Comparison of ENCODE assay signal across 8 cellular contexts in the genomic region with DNA sequence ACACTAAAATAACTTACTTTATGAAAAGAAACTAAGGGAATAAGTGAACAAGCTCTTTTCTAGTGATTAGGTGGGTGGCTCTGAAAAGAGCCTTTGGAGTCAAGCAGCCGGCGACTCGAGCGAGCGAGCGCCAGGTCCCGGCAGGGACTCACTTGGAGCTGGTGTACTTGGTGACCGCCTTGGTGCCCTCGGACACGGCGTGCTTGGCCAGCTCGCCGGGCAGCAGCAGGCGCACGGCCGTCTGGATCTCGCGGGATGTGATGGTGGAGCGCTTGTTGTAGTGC. TPM values are rescaled to one million over a fixed set of nuclear protein-coding genes. Genes with fewer than 3 reads are reported as not detected.
DNase-seq lines count a peak whose midpoint lies in the region; ATAC-seq and TF ChIP-seq lines count a peak whose summit lies in the region.
"Not testable (repeated sequence)": the region's sequence is repeated elsewhere in the genome, so short reads cannot be mapped to it uniquely, and the experiment has no call there.

No MANE protein-coding gene starts in this region.

- H3K9ac ChIP-seq in HUES48 (ENCODE audit: low read depth, low read length) (peak overlapping the region; percentile 98), SK-N-SH (peak overlapping the region; percentile 95)

- not testable (repeated sequence) for ATAC-seq in CD4-positive, alpha-beta T cell (ENCODE audit: poor library complexity)
- ATAC-seq in left lung, result peak; percentile 0

- H3K4me1 ChIP-seq in HUES48 (ENCODE audit: control insufficient read depth, insufficient read depth, low read length) (peaks cover 19% of the 10 kb centered on the region), SK-N-SH (ENCODE audit: control insufficient read depth in 1 of 2, insufficient read depth in 2 of 2, low read depth in 1 of 2, low read length in 1 of 2) (peaks cover 8 to 19% of the 10 kb centered on the region in 2 experiments; a peak in 3 of 4 replicates), left lung (peaks cover 4 to 28% of the 10 kb centered on the region in 2 donors), tibial nerve (peaks cover 0 to 26% (median 14%) of the 10 kb centered on the region in 4 donors)
- not testable (repeated sequence) for H3K4me1 ChIP-seq in prostate gland (replicated peaks)

- peaks cover 43% of the 10 kb centered on the region for H3F3A ChIP-seq in SK-N-SH (replicated peaks; ENCODE audit: insufficient read depth)

- intact Hi-C loops in CD4-positive, alpha-beta T cell (cut with DNase I, micrococcal nuclease); left lung (cut with DNase I); prostate gland (cut with DNase I): not testable (repeated sequence)

- H3K9me2 ChIP-seq in SK-N-SH, result not testable (repeated sequence)

- not testable (repeated sequence) for H3K27me3 Mint-ChIP-seq in CD4-positive, alpha-beta T cell

- peak overlapping the region; percentile 72 for H3K4me2 ChIP-seq in SK-N-SH

- H3K27ac ChIP-seq in CD4-positive, alpha-beta T cell (ENCODE audit: low read depth, low read length), result peak overlapping the region; percentile 77
- H3K27ac ChIP-seq in HUES48 (ENCODE audit: low read depth, low read length), result peak overlapping the region; percentile 99
- H3K27ac ChIP-seq in SK-N-SH (ENCODE audit: low read depth in 2 of 2, low read length in 1 of 2), result peak overlapping the region; percentile 97 to 98
- H3K27ac ChIP-seq in left lung, result peak overlapping the region; percentile 93 to 100
- H3K27ac ChIP-seq in prostate gland, result peak overlapping the region; percentile 95 to 99
- H3K27ac ChIP-seq in tibial nerve, result peak overlapping the region; percentile 95 to 100 (median 96)

- H3K4me3 ChIP-seq in HUES48 (ENCODE audit: low read depth, low read length) (peak overlapping the region; percentile 82), SK-N-SH (ENCODE audit: low read depth in 2 of 2, low read length in 1 of 2) (peak overlapping the region; percentile 73 to 88), cardiac fibroblast (replicated peaks in 1 of 2; ENCODE audit: low read depth in 2 of 2, low read length in 2 of 2) (peak overlapping the region; percentile 66 to 71), fibroblast of villous mesenchyme (ENCODE audit: low read depth, low read length) (peak overlapping the region; percentile 86), left lung (peak overlapping the region; percentile 57 to 61), prostate gland (peak overlapping the region; percentile 72 to 81), tibial nerve (peak overlapping the region; percentile 63 to 83 (median 72))

- H3K79me2 ChIP-seq in SK-N-SH (ENCODE audit: insufficient read depth), result peaks cover 30% of the 10 kb centered on the region

- TF ChIP-seq EP300 in SK-N-SH (IDR thresholded peaks at IDR 0.05; ENCODE audit: borderline replicate concordance in 1 of 2, low read depth in 1 of 2, low read length in 1 of 2); tibial nerve (IDR thresholded peaks at IDR 0.05): not testable (repeated sequence)

- H3K9me3 Mint-ChIP-seq in CD4-positive, alpha-beta T cell, result not testable (repeated sequence)

- CTCF ChIA-PET in CD4-positive, alpha-beta T cell (lab: Charles Lee), result interaction anchor here (1.8 kb wide), 1 partner anchor 41 kb away, joined by 5 read pairs; no protein-coding TSS in a partner anchor
- CTCF ChIA-PET in SK-N-SH (lab: Yijun Ruan, JAX), result interaction anchor here (3.2 kb wide), 1 partner anchor 301 kb away, joined by 15 read pairs; no protein-coding TSS in a partner anchor

- not testable (repeated sequence) for H3K27ac Mint-ChIP-seq in CD4-positive, alpha-beta T cell

- WGBS in SK-N-SH (ENCODE audit: low lambda C conversion rate), result 3% methylated on average over 7 of the region's 19 CpGs
- WGBS in prostate gland, result 0% methylated on average over 19 of the region's 19 CpGs
- WGBS in tibial nerve, 2 donors, result 0 to 1% methylated on average over 17 to 19 of the region's 19 CpGs

- peaks cover 15% of the 10 kb centered on the region for H3K4me1 Mint-ChIP-seq in CD4-positive, alpha-beta T cell (ENCODE audit: low read depth)

- TF ChIP-seq POLR2A in prostate gland (IDR thresholded peaks at IDR 0.05); tibial nerve (IDR thresholded peaks at IDR 0.05): not testable (repeated sequence)

- not testable (repeated sequence) for H3K4me3 Mint-ChIP-seq in CD4-positive, alpha-beta T cell

- peaks cover 20% of the 10 kb centered on the region; the same call in 1 of the 2 replicates for H4K20me1 ChIP-seq in SK-N-SH (ENCODE audit: insufficient read depth)

- POLR2A ChIA-PET in CD4-positive, alpha-beta T cell (lab: Charles Lee), result interaction anchor here (0.6 to 6.7 kb wide), 38 partner anchors 9 to 1588 kb away, joined by 3 to 259 read pairs (median 14); a partner anchor contains a TSS
- POLR2A ChIA-PET in SK-N-SH (lab: Yijun Ruan, JAX), result interaction anchor here (1.0 to 4.4 kb wide), 14 partner anchors 11 to 301 kb away, joined by 3 to 34 read pairs (median 12); a partner anchor contains a TSS

- not testable (repeated sequence) for TF ChIP-seq CTCF in CD4-positive, alpha-beta T cell (IDR thresholded peaks at IDR 0.05); SK-N-SH (IDR thresholded peaks at IDR 0.05); cardiac fibroblast (IDR thresholded peaks at IDR 0.05; ENCODE audit: low read depth, low read length); fibroblast of villous mesenchyme (IDR thresholded peaks at IDR 0.05; ENCODE audit: insufficient read depth, low read depth, low read length); left lung (IDR thresholded peaks at IDR 0.05); prostate gland (IDR thresholded peaks at IDR 0.05); tibial nerve (IDR thresholded peaks at IDR 0.05)

- TF ChIP-seq RAD21 in SK-N-SH (IDR thresholded peaks at IDR 0.05; ENCODE audit: low read length), result not testable (repeated sequence)

- not testable (repeated sequence) for H3K36me3 Mint-ChIP-seq in CD4-positive, alpha-beta T cell (ENCODE audit: low read depth)

- H3K27me3 ChIP-seq in CD4-positive, alpha-beta T cell (ENCODE audit: control insufficient read depth, insufficient read depth, low read length); HUES48 (ENCODE audit: control insufficient read depth, insufficient read depth, low read length); SK-N-SH (ENCODE audit: insufficient read depth); left lung; prostate gland (replicated peaks; ENCODE audit: insufficient read depth); tibial nerve: not testable (repeated sequence)

- not testable (repeated sequence) for H3K9me3 ChIP-seq in CD4-positive, alpha-beta T cell (ENCODE audit: control insufficient read depth, low read length); HUES48 (ENCODE audit: control insufficient read depth, insufficient read depth, low read length); SK-N-SH; left lung; prostate gland; tibial nerve

- DNase-seq in CD4-positive, alpha-beta T cell, result peak in 1 of 10 experiments; percentile 13
- DNase-seq in SK-N-SH; fibroblast of villous mesenchyme (ENCODE audit: low read depth); prostate gland (ENCODE audit: low spot score); tibial nerve (ENCODE audit: low spot score in 2 of 2): not testable (repeated sequence)
- DNase-seq in cardiac fibroblast (ENCODE audit: low read depth in 2 of 2) (peak in 1 of 2 donors; percentile 46), left lung (peak in 1 of 2 donors; percentile 76)

- not testable (repeated sequence) for H2AFZ ChIP-seq in SK-N-SH (ENCODE audit: low read depth)

- not testable (repeated sequence) for H3K36me3 ChIP-seq in HUES48 (ENCODE audit: control insufficient read depth, insufficient read depth, low read length); SK-N-SH (replicated peaks in 1 of 2; ENCODE audit: control insufficient read depth in 1 of 2, insufficient read depth in 2 of 2, low read length in 1 of 2); left lung; prostate gland; tibial nerve

RNA-seq across cellular contexts. Expression of a gene that starts 13.3 kb away (rescaled TPM):
- total RNA-seq in CD4-positive, alpha-beta T cell, result 1 to 10 TPM; 4.6 to 6.4 TPM
- 19.9 and 24.6 TPM in 2 replicates for polyA plus RNA-seq in SK-N-SH (2012; rRNA removed)
- 15.0 and 19.3 TPM in 2 replicates for polyA plus RNA-seq in SK-N-SH (2012; cell fraction: cytosol; rRNA removed)
- 25.0 and 36.1 TPM in 2 replicates for polyA plus RNA-seq in SK-N-SH (2012; cell fraction: nucleus; rRNA removed)
- total RNA-seq in fibroblast of villous mesenchyme, result 6.5 and 9.0 TPM in 2 replicates
- 10 to 100 TPM; 11.4 to 13.1 TPM for total RNA-seq in left lung
- 10 to 100 TPM; 37.8 to 40.6 TPM for total RNA-seq in prostate gland
- 10 to 100 TPM; 28.5 to 81.9 (median 57.8) TPM for total RNA-seq in tibial nerve

RNA-seq across cellular contexts. Expression of a gene that starts 31.6 kb away (rescaled TPM):
- total RNA-seq in CD4-positive, alpha-beta T cell, result 1 to 10 TPM; 2.5 to 2.9 TPM
- 22.7 and 27.6 TPM in 2 replicates for polyA plus RNA-seq in SK-N-SH (2012; rRNA removed)
- 13.9 and 19.5 TPM in 2 replicates for polyA plus RNA-seq in SK-N-SH (2012; cell fraction: cytosol; rRNA removed)
- 30.3 and 31.6 TPM in 2 replicates for polyA plus RNA-seq in SK-N-SH (2012; cell fraction: nucleus; rRNA removed)
- total RNA-seq in fibroblast of villous mesenchyme, result 19.4 and 25.8 TPM in 2 replicates
- 1 to 10 TPM; 3.3 to 3.4 TPM for total RNA-seq in left lung
- 1 to 10 TPM; 2.1 to 3.4 TPM for total RNA-seq in prostate gland
- 1 to 10 TPM in 2 of 4 donors, under 1 TPM in 2; 0.66 to 2.7 (median 1.8) TPM for total RNA-seq in tibial nerve

RNA-seq across cellular contexts. Expression of a gene that starts 41.5 kb away (rescaled TPM):
- 10 to 100 TPM; 38.0 to 38.6 TPM for total RNA-seq in CD4-positive, alpha-beta T cell
- 42.4 and 54.3 TPM in 2 replicates for polyA plus RNA-seq in SK-N-SH (2012; rRNA removed)
- polyA plus RNA-seq in SK-N-SH (2012; cell fraction: cytosol; rRNA removed), result 42.6 and 50.4 TPM in 2 replicates
- polyA plus RNA-seq in SK-N-SH (2012; cell fraction: nucleus; rRNA removed), result 28.0 and 48.4 TPM in 2 replicates
- 13.5 and 16.4 TPM in 2 replicates for total RNA-seq in fibroblast of villous mesenchyme
- 10 to 100 TPM; 39.4 to 54.0 TPM for total RNA-seq in left lung
- 10 to 100 TPM; 15.0 to 22.1 TPM for total RNA-seq in prostate gland
- 10 to 100 TPM in 2 of 4 donors, 1 to 10 TPM in 2; 6.3 to 14.3 (median 9.7) TPM for total RNA-seq in tibial nerve

RNA-seq across cellular contexts. Expression of a gene that starts 50.6 kb away (rescaled TPM):
- total RNA-seq in CD4-positive, alpha-beta T cell, result under 1 TPM; 0.49 to 0.70 TPM
- polyA plus RNA-seq in SK-N-SH (2012; rRNA removed), result 9.4 and 12.4 TPM in 2 replicates
- polyA plus RNA-seq in SK-N-SH (2012; cell fraction: cytosol; rRNA removed), result 3.8 and 5.1 TPM in 2 replicates
- 43.1 and 63.4 TPM in 2 replicates for polyA plus RNA-seq in SK-N-SH (2012; cell fraction: nucleus; rRNA removed)
- total RNA-seq in fibroblast of villous mesenchyme, result 7.8 and 8.4 TPM in 2 replicates
- total RNA-seq in left lung, result 10 to 100 TPM; 12.7 to 18.0 TPM
- 10 to 100 TPM in 1 of 2 donors, 1 to 10 TPM in 1; 2.6 to 25.5 TPM for total RNA-seq in prostate gland
- 10 to 100 TPM; 10.3 to 21.4 (median 13.6) TPM for total RNA-seq in tibial nerve
